ENCODE assay signal across 19 cellular contexts in genomic region chr20:50420380-50420779, GRCh38.
"Had no signal": no experiment of that assay in that cellular context is flagged by ENCODE, and none has a peak within 500 bp of the region (broad histone marks: within the 10 kb centered on the region; RNA-seq: fewer than 3 reads in every experiment).

No MANE protein-coding gene starts in this region.

- H3K4me3 ChIP-seq: esophagus squamous epithelium, heart right ventricle, left lung, right atrium auricular region, sigmoid colon had no signal

- H3K27me3 ChIP-seq: esophagus squamous epithelium, heart right ventricle, left lung, right atrium auricular region, sigmoid colon had no signal

- H3K9ac ChIP-seq: parathyroid adenoma had no signal

- H3K27ac ChIP-seq: heart right ventricle, left lung, parathyroid adenoma, right atrium auricular region had no signal

- DNase-seq: cortex of kidney; effector memory CD8-positive, alpha-beta T cell; erythroblast; esophagus squamous epithelium; foreskin melanocyte; glutamatergic neuron; heart right ventricle; hippocampal formation; left cardiac atrium; left lung; naive thymus-derived CD8-positive, alpha-beta T cell; nephron progenitor cell; occipital lobe; sigmoid colon; stimulated activated CD4-positive, alpha-beta T cell treated with anti-CD3 and anti-CD28 coated beads, Interleukin-4, amount 100 ng/mL, for 4 hours; stimulated activated naive B cell treated with anti-CD40 and anti-IgM and Interleukin-4, amounts not matched to agents 10 μg/mL and 1 μg/mL and 100 μg/mL, for 72 hours; trophoblast cell had no signal

- H3K36me3 ChIP-seq: esophagus squamous epithelium, heart right ventricle, left lung, right atrium auricular region, sigmoid colon had no signal

- H2AFZ ChIP-seq: parathyroid adenoma had no signal

- ATAC-seq: effector memory CD8-positive, alpha-beta T cell; heart right ventricle; left cardiac atrium; left lung; naive thymus-derived CD8-positive, alpha-beta T cell; stimulated activated naive B cell treated with anti-CD40 and anti-IgM and Interleukin-4, amounts not matched to agents 10 μg/mL and 1 μg/mL and 100 μg/mL, for 72 hours had no signal
